27 cellular contexts compared by ENCODE assay signal in the genomic region with DNA sequence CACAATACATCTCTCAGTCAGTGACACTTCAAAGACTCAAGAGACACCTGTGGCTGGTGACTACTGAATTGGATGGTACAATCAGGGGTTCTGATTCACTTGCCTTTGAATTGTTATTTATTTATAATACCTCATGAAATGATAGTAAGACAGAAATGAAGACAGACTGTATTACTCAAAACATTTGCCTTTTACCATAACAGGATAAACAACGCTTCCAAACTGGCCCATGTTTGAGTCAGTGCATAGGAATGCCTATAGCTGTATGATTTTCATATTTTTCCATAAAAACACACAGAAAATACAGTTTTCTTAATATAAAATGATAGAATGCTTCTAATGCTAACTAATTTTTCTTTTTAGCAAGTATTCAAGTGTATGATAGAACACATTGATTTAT. TPM values are rescaled to one million over a fixed set of nuclear protein-coding genes. Genes with fewer than 3 reads are reported as not detected.
"Had no signal": no experiment of that assay in that cellular context is flagged by ENCODE, and none has a peak within 500 bp of the region (broad histone marks: within the 10 kb centered on the region; RNA-seq: fewer than 3 reads in every experiment).

No MANE protein-coding gene starts in this region.

- H3K4me3 ChIP-seq: esophagus muscularis mucosa, gastrocnemius medialis, heart left ventricle, hepatocyte, left lung, neural progenitor cell, right lobe of liver, smooth muscle cell, suprapubic skin, transverse colon, vagina had no signal

- H3K9me3 Mint-ChIP-seq: endodermal cell; nephron; neural progenitor cell; stimulated activated naive CD8-positive, alpha-beta T cell treated with anti-CD3 and anti-CD28 coated beads, Interleukin-15, amount 100 ng/mL, for 72 hours had no signal

- H3K27me3 ChIP-seq: esophagus muscularis mucosa, gastrocnemius medialis, heart left ventricle, hepatocyte, left lung, neural progenitor cell, right lobe of liver, suprapubic skin, transverse colon, vagina had no signal

- H3K9me3 ChIP-seq: esophagus muscularis mucosa, gastrocnemius medialis, heart left ventricle, left lung, right lobe of liver, suprapubic skin, transverse colon, vagina had no signal

- H3K27ac Mint-ChIP-seq: endodermal cell; naive thymus-derived CD4-positive, alpha-beta T cell; nephron; neural progenitor cell; progenitor cell of endocrine pancreas; stimulated activated naive CD8-positive, alpha-beta T cell treated with anti-CD3 and anti-CD28 coated beads, Interleukin-15, amount 100 ng/mL, for 72 hours had no signal

- H3K36me3 ChIP-seq: esophagus muscularis mucosa, gastrocnemius medialis, heart left ventricle, left lung, neural progenitor cell, right lobe of liver, suprapubic skin, transverse colon, vagina had no signal

- ATAC-seq: gastrocnemius medialis; heart left ventricle; left cardiac atrium; left lung; naive thymus-derived CD4-positive, alpha-beta T cell; right lobe of liver; stimulated activated naive CD8-positive, alpha-beta T cell treated with anti-CD3 and anti-CD28 coated beads, Interleukin-15, amount 100 ng/mL, for 72 hours had no signal

- H3K4me1 ChIP-seq: gastrocnemius medialis, heart left ventricle, left lung, neural progenitor cell, parathyroid adenoma, right lobe of liver, suprapubic skin, transverse colon, vagina had no signal

- H3K36me3 Mint-ChIP-seq: naive thymus-derived CD4-positive, alpha-beta T cell; neural progenitor cell had no signal

- H3K27me3 Mint-ChIP-seq: progenitor cell of endocrine pancreas had no signal

- H3K27ac ChIP-seq: esophagus muscularis mucosa, gastrocnemius medialis, heart left ventricle, hepatocyte, left lung, neural progenitor cell, parathyroid adenoma, right lobe of liver, suprapubic skin, transverse colon, vagina had no signal

- DNase-seq: effector CD8-positive, alpha-beta T cell; endodermal cell; gastrocnemius medialis; heart left ventricle; left cardiac atrium; left lung; mesendoderm; midbrain; naive thymus-derived CD4-positive, alpha-beta T cell; right lobe of liver; stimulated activated CD4-positive, alpha-beta T cell treated with anti-CD3 and anti-CD28 coated beads, Interleukin-12 subunit alpha, Interleukin-12 subunit beta, amount 100 ng/mL, for 4 hours; stimulated activated CD4-positive, alpha-beta T cell treated with anti-CD3 and anti-CD28 coated beads, Interleukin-1b, Interleukin-23, amount 100 ng/mL, for 48 hours; stimulated activated CD4-positive, alpha-beta T cell treated with anti-CD3 and anti-CD28 coated beads, Interleukin-4, amount 100 ng/mL, for 1 hour; stimulated activated CD8-positive, alpha-beta memory T cell treated with anti-CD3 and anti-CD28 coated beads, Interleukin-4, amount 100 ng/mL, for 48 hours; stimulated activated naive CD4-positive, alpha-beta T cell; stimulated activated naive CD8-positive, alpha-beta T cell treated with anti-CD3 and anti-CD28 coated beads, Interleukin-15, amount 100 ng/mL, for 72 hours; transverse colon had no signal

- H3K4me3 Mint-ChIP-seq: endodermal cell; naive thymus-derived CD4-positive, alpha-beta T cell; nephron; neural progenitor cell; stimulated activated naive CD8-positive, alpha-beta T cell treated with anti-CD3 and anti-CD28 coated beads, Interleukin-15, amount 100 ng/mL, for 72 hours had no signal

- H3K4me1 Mint-ChIP-seq: endodermal cell, nephron had no signal

RNA-seq across cellular contexts. Expression of a gene that starts 59.5 kb away (rescaled TPM):
- total RNA-seq: kidney epithelial cell; naive thymus-derived CD4-positive, alpha-beta T cell; smooth muscle cell had no signal
- polyA plus RNA-seq: hepatocyte; naive thymus-derived CD4-positive, alpha-beta T cell had no signal
